In the genomic region with DNA sequence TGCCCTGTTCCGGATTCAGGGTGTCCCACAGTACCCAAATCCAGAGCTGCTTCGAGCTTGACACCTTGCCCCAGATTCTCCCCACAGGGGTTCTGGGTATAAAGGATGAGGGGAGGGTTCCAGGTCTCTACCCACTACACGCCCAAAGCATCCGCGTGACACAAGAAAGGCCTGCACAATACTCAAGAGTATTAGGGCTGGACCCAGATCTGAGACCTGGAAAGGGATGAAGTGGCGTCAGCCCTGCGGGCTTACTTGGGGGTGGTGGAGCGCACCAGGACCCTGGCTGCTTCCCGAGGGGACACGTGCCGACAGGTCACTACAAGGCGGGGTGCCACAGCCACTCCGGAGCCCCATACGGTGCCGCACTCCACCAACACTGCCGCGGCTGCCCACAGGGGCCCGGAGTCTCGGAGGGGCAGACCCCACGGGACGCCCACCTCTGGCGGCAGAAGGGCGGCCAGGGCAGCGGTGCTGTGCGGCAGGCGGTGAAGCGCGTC, we compare ENCODE assay signal across 8 cellular contexts. TPM values are rescaled to one million over a fixed set of nuclear protein-coding genes. Genes with fewer than 3 reads are reported as not detected.
A peak's percentile ranks its signal among the peaks of the same experiment; 100 is the strongest.
DNase-seq lines count a peak whose midpoint lies in the region; ATAC-seq and TF ChIP-seq lines count a peak whose summit lies in the region.

No MANE protein-coding gene starts in this region.

- no peaks in the 10 kb centered on the region for H3K27me3 Mint-ChIP-seq in activated T-cell treated with anti-CD3 and anti-CD28 coated beads, Interleukin-2, amount 50 U/mL, for 4 hours (ENCODE audit: low read depth)
- no peaks in the 10 kb centered on the region for H3K27me3 Mint-ChIP-seq in type B pancreatic cell

- no CpG with 5 or more reads among the region's 28 CpGs for WGBS in right lobe of liver (ENCODE audit: insufficient coverage, low coverage, low lambda C conversion rate, missing lambda C conversion rate)

- H3K4me3 Mint-ChIP-seq in activated T-cell treated with anti-CD3 and anti-CD28 coated beads, Interleukin-2, amount 50 U/mL, for 4 hours: peak overlapping the region; percentile 88
- peak overlapping the region; percentile 84 for H3K4me3 Mint-ChIP-seq in type B pancreatic cell

- H3K27ac ChIP-seq in angular gyrus (ENCODE audit: low read depth, low read length): peak overlapping the region; percentile 86
- H3K27ac ChIP-seq in right lobe of liver: peak overlapping the region; percentile 68 to 93 (median 88)

- H3K36me3 ChIP-seq in right lobe of liver: peaks cover 0 to 4% (median 1%) of the 10 kb centered on the region in 4 donors

- peaks cover 33% of the 10 kb centered on the region for H3K4me1 Mint-ChIP-seq in activated T-cell treated with anti-CD3 and anti-CD28 coated beads, Interleukin-2, amount 50 U/mL, for 4 hours (ENCODE audit: low read depth)
- peaks cover 16% of the 10 kb centered on the region for H3K4me1 Mint-ChIP-seq in type B pancreatic cell (ENCODE audit: unreplicated experiment)

- H3K4me1 ChIP-seq in right lobe of liver: peaks cover 0 to 9% (median 3%) of the 10 kb centered on the region in 4 donors

- intact Hi-C loops in right lobe of liver (cut with DNase I): no loop called here

- no peak for ATAC-seq in activated T-cell treated with anti-CD3 and anti-CD28 coated beads, Interleukin-2, amount 50 U/mL, for 4 hours
- ATAC-seq in HG03175 (IDR thresholded peaks at IDR 0.05; ENCODE audit: unreplicated experiment) (peak; percentile 20), right lobe of liver (no peak)

- peaks cover 9% of the 10 kb centered on the region for H3K36me3 Mint-ChIP-seq in activated T-cell treated with anti-CD3 and anti-CD28 coated beads, Interleukin-2, amount 50 U/mL, for 4 hours (ENCODE audit: insufficient read depth)
- H3K36me3 Mint-ChIP-seq in type B pancreatic cell: peaks cover 3% of the 10 kb centered on the region

- TF ChIP-seq POLR2A in right lobe of liver (IDR thresholded peaks at IDR 0.05): no peak

- TF ChIP-seq CTCF in right lobe of liver (IDR thresholded peaks at IDR 0.05) (no peak), type B pancreatic cell (conservative IDR thresholded peaks at IDR 0.05) (no peak)

- no peaks in the 10 kb centered on the region for H3K9me3 Mint-ChIP-seq in activated T-cell treated with anti-CD3 and anti-CD28 coated beads, Interleukin-2, amount 50 U/mL, for 4 hours
- H3K9me3 Mint-ChIP-seq in type B pancreatic cell: no peaks in the 10 kb centered on the region

- H3K27me3 ChIP-seq in right lobe of liver: no peaks in the 10 kb centered on the region

- H3K9me3 ChIP-seq in right lobe of liver: no peaks in the 10 kb centered on the region

- H3K4me3 ChIP-seq in right lobe of liver: peak overlapping the region; percentile 77 to 91 (median 89)

- peak overlapping the region; percentile 67 for H3K27ac Mint-ChIP-seq in type B pancreatic cell

- DNase-seq in activated T-cell treated with anti-CD3 and anti-CD28 coated beads, Interleukin-2, amount 50 U/mL, for 4 hours: no peak
- DNase-seq in activated T-cell treated with anti-CD3 and anti-CD28 coated beads, Interleukin-2, amount 50 U/mL, for 48 hours: no peak
- DNase-seq in right lobe of liver (peak in 1 of 3 donors; percentile 39), type B pancreatic cell (ENCODE audit: extremely low spot score, unreplicated experiment) (no peak), epidermal melanocyte (ENCODE audit: insufficient read length, low spot score) (no peak)
- DNase-seq in stimulated activated CD4-positive, alpha-beta T cell treated with anti-CD3 and anti-CD28 coated beads, Interleukin-2, amount 100 ng/mL, for 24 hours: no peak

RNA-seq across cellular contexts. Expression of gene TYSND1, which starts 1.3 kb away (rescaled TPM):
- total RNA-seq in activated T-cell treated with anti-CD3 and anti-CD28 coated beads, Interleukin-2, amount 50 U/mL, for 4 hours: 10 to 100 TPM; 11.6 to 11.9 (median 11.8) TPM
- total RNA-seq in right lobe of liver: 10 to 100 TPM in 2 of 6 experiments, 1 to 10 TPM in 4; 5.3 to 11.1 (median 8.2) TPM
- total RNA-seq in type B pancreatic cell (ENCODE audit: low replicate concordance): 17.5 and 18.1 TPM in 2 replicates

RNA-seq across cellular contexts. Expression of gene AIFM2, which starts 12.6 kb away (rescaled TPM):
- 10 to 100 TPM; 10.5 to 16.9 (median 11.1) TPM for total RNA-seq in activated T-cell treated with anti-CD3 and anti-CD28 coated beads, Interleukin-2, amount 50 U/mL, for 4 hours
- total RNA-seq in right lobe of liver: 10 to 100 TPM; 11.4 to 23.3 (median 18.2) TPM
- total RNA-seq in type B pancreatic cell (ENCODE audit: low replicate concordance): 5.8 and 8.9 TPM in 2 replicates

RNA-seq across cellular contexts. Expression of gene SAR1A, which starts 25.1 kb away (rescaled TPM):
- 100 to 1,000 TPM; 140 to 147 (median 142) TPM for total RNA-seq in activated T-cell treated with anti-CD3 and anti-CD28 coated beads, Interleukin-2, amount 50 U/mL, for 4 hours
- total RNA-seq in right lobe of liver (10 to 100 TPM; 35.3 to 77.5 (median 61.0) TPM), type B pancreatic cell (ENCODE audit: low replicate concordance) (131 and 153 TPM in 2 replicates)
